ENCODE assay signal across 10 cellular contexts in the genomic region with DNA sequence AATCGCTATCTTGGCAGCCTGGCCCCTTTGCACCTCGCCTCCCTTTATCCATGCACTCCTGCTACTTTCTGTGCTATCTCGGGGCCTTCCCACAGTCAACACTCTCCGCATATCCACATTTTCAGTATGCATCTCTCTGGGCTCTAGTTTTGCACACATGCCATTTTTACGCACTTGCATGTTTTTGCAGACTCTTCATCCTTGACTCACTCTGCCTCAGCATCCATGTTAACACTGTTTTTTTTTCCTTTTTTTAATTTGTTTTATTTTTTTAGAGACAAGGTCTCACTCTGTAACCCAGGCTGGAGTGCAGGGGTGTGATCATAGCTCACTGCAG. TPM values are rescaled to one million over a fixed set of nuclear protein-coding genes. Genes with fewer than 3 reads are reported as not detected.
A peak's percentile ranks its signal among the peaks of the same experiment; 100 is the strongest.
DNase-seq lines count a peak whose midpoint lies in the region; ATAC-seq and TF ChIP-seq lines count a peak whose summit lies in the region.
"Had no signal": no experiment of that assay in that cellular context is flagged by ENCODE, and none has a peak within 500 bp of the region (broad histone marks: within the 10 kb centered on the region; RNA-seq: fewer than 3 reads in every experiment).

No MANE protein-coding gene starts in this region.

- H3K4me3 ChIP-seq in BJ (ENCODE audit: low read depth, low read length) = peak overlapping the region; percentile 22; the same call in 1 of the 2 replicates
- H3K4me3 ChIP-seq in fibroblast of the aortic adventitia (ENCODE audit: low read depth, low read length) = peak overlapping the region; percentile 64
- peak overlapping the region; percentile 3 to 45 (median 31) for H3K4me3 ChIP-seq in sigmoid colon

- TF ChIP-seq CTCF in BJ (IDR thresholded peaks at IDR 0.05; ENCODE audit: insufficient read depth, low read depth, low read length) = no peak
- no peak for TF ChIP-seq CTCF in RWPE1 (conservative IDR thresholded peaks at IDR 0.05; ENCODE audit: low read depth)
- TF ChIP-seq CTCF in fibroblast of the aortic adventitia (IDR thresholded peaks at IDR 0.05; ENCODE audit: insufficient read depth, low read length) = no peak
- TF ChIP-seq CTCF in sigmoid colon (IDR thresholded peaks at IDR 0.05) = no peak

- H3K36me3 ChIP-seq in BJ (ENCODE audit: control insufficient read depth, insufficient read depth, low read length) (no peaks in the 10 kb centered on the region), sigmoid colon (no peaks in the 10 kb centered on the region)

- CTCF ChIA-PET in BJ (lab: Yijun Ruan, JAX) = interaction anchor here (0.6 kb wide), 1 partner anchor 11 kb away, joined by 5 read pairs; no protein-coding TSS in a partner anchor
- CTCF ChIA-PET in RWPE1 (lab: Yijun Ruan, JAX) = interaction anchor here (0.5 to 0.7 kb wide), 2 partner anchors 23 to 67 kb away, joined by 3 read pairs; no protein-coding TSS in a partner anchor

- DNase-seq in BJ (ENCODE audit: low read depth) = no peak
- no peak for DNase-seq in RWPE1 (ENCODE audit: low spot score)
- peak; percentile 61 for DNase-seq in fibroblast of the aortic adventitia (ENCODE audit: low read depth)
- no peak for DNase-seq in sigmoid colon
- no peak for DNase-seq in posterior cingulate gyrus
- no peak for DNase-seq in Ammon's horn (ENCODE audit: low spot score)
- no peak for DNase-seq in activated gamma-delta T cell (lab: John Stamatoyannopoulos, UW)
- DNase-seq: DND-41 had no signal

- TF ChIP-seq EP300 in sigmoid colon (IDR thresholded peaks at IDR 0.05) = no peak

- TF ChIP-seq POLR2A in sigmoid colon (IDR thresholded peaks at IDR 0.05) = no peak

- H3K27me3 ChIP-seq in BJ (ENCODE audit: control insufficient read depth, insufficient read depth, low read length) (no peaks in the 10 kb centered on the region), sigmoid colon (no peaks in the 10 kb centered on the region)

- POLR2A ChIA-PET in BJ (lab: Charles Lee) = no interaction called here
- POLR2A ChIA-PET in RWPE1 (lab: Yijun Ruan, JAX; ENCODE audit: low non-redundant PET) = no interaction called here

- intact Hi-C loops in sigmoid colon (cut with DNase I) (no loop called here), posterior cingulate gyrus (cut with DNase I) (no loop called here)

- H3K9me3 ChIP-seq in sigmoid colon = no peaks in the 10 kb centered on the region

- WGBS in sigmoid colon, 2 donors = 34 to 53% methylated on average over 5 of the region's 5 CpGs

- ATAC-seq in HG03025 (IDR thresholded peaks at IDR 0.05; ENCODE audit: low FRiP score, unreplicated experiment) = no peak

- peak overlapping the region; percentile 91 for H3K27ac ChIP-seq in RWPE1
- peak overlapping the region; percentile 84 to 88 (median 86) for H3K27ac ChIP-seq in sigmoid colon

- H3K4me1 ChIP-seq in sigmoid colon = peaks cover 0 to 65% (median 48%) of the 10 kb centered on the region in 4 donors

RNA-seq across cellular contexts. Expression of a gene that starts 2.5 kb away (rescaled TPM):
- 0.86 and 1.5 TPM in 2 replicates for polyA plus RNA-seq in BJ (2011; rRNA removed)
- polyA minus RNA-seq in BJ (2011; rRNA and poly(A)+ RNA removed) = 1.1 and 1.6 TPM in 2 replicates
- total RNA-seq in fibroblast of the aortic adventitia (ENCODE audit: low replicate concordance) = 2.5 and 8.0 TPM in 2 replicates
- 1 to 10 TPM in 1 of 4 donors, under 1 TPM in 3; 0.82 to 1.8 (median 0.89) TPM for total RNA-seq in sigmoid colon
- polyA plus RNA-seq in sigmoid colon = 1 to 10 TPM in 1 of 3 donors, under 1 TPM in 1, not detected in 1; 0.69 to 1.0 TPM

RNA-seq across cellular contexts. Expression of a gene that starts 21.3 kb away (rescaled TPM):
- polyA plus RNA-seq in BJ (2011; rRNA removed) (not detected in 2 replicates), sigmoid colon (10 to 100 TPM; 37.2 to 62.7 (median 59.4) TPM)
- polyA minus RNA-seq in BJ (2011; rRNA and poly(A)+ RNA removed) = not detected in 2 replicates
- total RNA-seq in fibroblast of the aortic adventitia (ENCODE audit: low replicate concordance) (not detected in 2 replicates), sigmoid colon (not detected)
- total RNA-seq: activated CD8-positive, alpha-beta memory T cell treated with anti-CD3 and anti-CD28 coated beads for 36 hours had no signal

RNA-seq across cellular contexts. Expression of a gene that starts 23.4 kb away (rescaled TPM):
- polyA plus RNA-seq in BJ (2011; rRNA removed) (0.76 and 1.1 TPM in 2 replicates), sigmoid colon (1 to 10 TPM in 2 of 3 donors, under 1 TPM in 1; 0.69 to 6.0 (median 5.0) TPM)
- 0.33 and 0.77 TPM in 2 replicates for polyA minus RNA-seq in BJ (2011; rRNA and poly(A)+ RNA removed)
- total RNA-seq in fibroblast of the aortic adventitia (ENCODE audit: low replicate concordance) (0.16 and 0.45 TPM in 2 replicates), sigmoid colon (10 to 100 TPM in 2 of 4 donors, 1 to 10 TPM in 2; 4.9 to 11.4 (median 10.5) TPM)

RNA-seq across cellular contexts. Expression of a gene that starts 29.7 kb away (rescaled TPM):
- polyA plus RNA-seq in BJ (2011; rRNA removed) = not detected in 2 replicates
- not detected in 2 replicates for polyA minus RNA-seq in BJ (2011; rRNA and poly(A)+ RNA removed)
- not detected in 2 replicates for total RNA-seq in fibroblast of the aortic adventitia (ENCODE audit: low replicate concordance)
- total RNA-seq in sigmoid colon = not detected
- polyA plus RNA-seq in sigmoid colon = 1 to 10 TPM in 1 of 3 donors, under 1 TPM in 1, not detected in 1; 0.15 to 1.8 TPM
- total RNA-seq: activated CD8-positive, alpha-beta memory T cell treated with anti-CD3 and anti-CD28 coated beads for 36 hours had no signal

RNA-seq across cellular contexts. Expression of a gene that starts 35.4 kb away (rescaled TPM):
- 0.32 and 0.37 TPM in 2 replicates for polyA plus RNA-seq in BJ (2011; rRNA removed)
- polyA minus RNA-seq in BJ (2011; rRNA and poly(A)+ RNA removed) = 0.43 and 0.46 TPM in 2 replicates
- total RNA-seq in fibroblast of the aortic adventitia (ENCODE audit: low replicate concordance) = under 0.01 TPM in 1 of 2 replicates, not detected in the other
- total RNA-seq in sigmoid colon = under 1 TPM in 3 of 4 donors, not detected in 1; 0.41 to 0.71 (median 0.49) TPM
- under 1 TPM in 2 of 3 donors, not detected in 1; under 0.01 to 0.80 TPM for polyA plus RNA-seq in sigmoid colon
